In genomic region chr1:197526736-197527371, GRCh38 we compare ENCODE assay signal across 8 cellular contexts.
A peak's percentile ranks its signal among the peaks of the same experiment; 100 is the strongest.
DNase-seq lines count a peak whose midpoint lies in the region; FAIRE-seq and TF ChIP-seq lines count a peak whose summit lies in the region.
"Had no signal": no experiment of that assay in that cellular context is flagged by ENCODE, and none has a peak within 500 bp of the region (broad histone marks: within the 10 kb centered on the region; RNA-seq: fewer than 3 reads in every experiment).

No MANE protein-coding gene starts in this region.

- no peak for TF ChIP-seq POLR2A in transverse colon (IDR thresholded peaks at IDR 0.05)

- peaks cover 9% of the 10 kb centered on the region; the same call in 1 of the 2 replicates for H3K4me1 ChIP-seq in Karpas-422 (ENCODE audit: low read length)
- no peaks in the 10 kb centered on the region for H3K4me1 ChIP-seq in transverse colon

- H3K27me3 Mint-ChIP-seq in activated CD4-positive, alpha-beta T cell treated with anti-CD3 and anti-CD28 coated beads, Interleukin-2, amount 10 ng/mL, durations not matched to agents 24 days and 14 days = no peaks in the 10 kb centered on the region
- H3K27me3 Mint-ChIP-seq in T-helper 2 cell treated with Interferon-gamma antibody and Interleukin-4, amounts not matched to agents 5 μg/mL and 100 μg/mL, for 36 hours (ENCODE audit: low read depth) = no peaks in the 10 kb centered on the region

- no peak overlapping the region for H3K4me2 ChIP-seq in Karpas-422 (ENCODE audit: low read depth, low read length, poor library complexity, severe bottlenecking)

- H3K9me3 ChIP-seq in Karpas-422 (ENCODE audit: low read length) = no peaks in the 10 kb centered on the region
- no peaks in the 10 kb centered on the region for H3K9me3 ChIP-seq in SK-N-MC (ENCODE audit: low read depth, low read length)
- H3K9me3 ChIP-seq in transverse colon = no peaks in the 10 kb centered on the region

- H3K27ac ChIP-seq in Karpas-422 (ENCODE audit: low read length) (no peak overlapping the region), SK-N-MC (peak overlapping the region; percentile 40; the same call in 1 of the 2 replicates), transverse colon (no peak overlapping the region)

- no peaks in the 10 kb centered on the region for H3K4me1 Mint-ChIP-seq in activated CD4-positive, alpha-beta T cell treated with anti-CD3 and anti-CD28 coated beads, Interleukin-2, amount 10 ng/mL, durations not matched to agents 24 days and 14 days
- no peaks in the 10 kb centered on the region for H3K4me1 Mint-ChIP-seq in T-helper 2 cell treated with Interferon-gamma antibody and Interleukin-4, amounts not matched to agents 5 μg/mL and 100 μg/mL, for 36 hours (ENCODE audit: low read depth)

- DNase-seq in GM06990 (ENCODE audit: extremely low read depth, insufficient read length) (no peak), Karpas-422 (peak; percentile 76), SK-N-MC (ENCODE audit: low read depth, low spot score) (no peak), frontal cortex (ENCODE audit: low spot score in 2 of 2) (no peak), transverse colon (no peak)
- no peak for DNase-seq in activated CD4-positive, alpha-beta T cell treated with anti-CD3 and anti-CD28 coated beads, Interleukin-2, amount 10 ng/mL, durations not matched to agents 24 days and 14 days
- no peak for DNase-seq in T-helper 2 cell treated with Interferon-gamma antibody and Interleukin-4, amounts not matched to agents 5 μg/mL and 100 μg/mL, for 36 hours (ENCODE audit: low spot score)

- H4K20me1 ChIP-seq in Karpas-422 (ENCODE audit: insufficient read depth, low read depth, low read length) = no peaks in the 10 kb centered on the region

- H3K4me3 Mint-ChIP-seq in activated CD4-positive, alpha-beta T cell treated with anti-CD3 and anti-CD28 coated beads, Interleukin-2, amount 10 ng/mL, durations not matched to agents 24 days and 14 days = no peak overlapping the region
- H3K4me3 Mint-ChIP-seq in T-helper 2 cell treated with Interferon-gamma antibody and Interleukin-4, amounts not matched to agents 5 μg/mL and 100 μg/mL, for 36 hours = no peak overlapping the region
- H3K4me3 Mint-ChIP-seq: T-helper 1 cell treated with Interleukin-12 subunit alpha and Interleukin-12 subunit beta and Interleukin-4 antibody, amounts not matched to agents 30 μg/mL and 1 μg/mL, for 36 hours had no signal

- H3K9me2 ChIP-seq in Karpas-422 (replicated peaks; ENCODE audit: insufficient read depth, low read length) = no peaks in the 10 kb centered on the region

- H3K4me3 ChIP-seq in GM06990 (replicated peaks; ENCODE audit: low read depth, low read length) (no peak overlapping the region), Karpas-422 (ENCODE audit: low read length) (no peak overlapping the region), SK-N-MC (no peak overlapping the region), transverse colon (no peak overlapping the region)

- H3K27me3 ChIP-seq in GM06990 (replicated peaks; ENCODE audit: control insufficient read depth, insufficient read depth, low read length) (no peaks in the 10 kb centered on the region), Karpas-422 (ENCODE audit: low read length) (no peaks in the 10 kb centered on the region), transverse colon (no peaks in the 10 kb centered on the region)

- H3K36me3 ChIP-seq in GM06990 (ENCODE audit: control insufficient read depth, insufficient read depth, low read length) (no peaks in the 10 kb centered on the region), Karpas-422 (ENCODE audit: insufficient read depth, low read length) (no peaks in the 10 kb centered on the region), SK-N-MC (ENCODE audit: insufficient read depth, low read length) (no peaks in the 10 kb centered on the region), transverse colon (no peaks in the 10 kb centered on the region)

- intact Hi-C loops in transverse colon (cut with DNase I; ENCODE audit: low total_unique reads) = no loop called here
- intact Hi-C loops in activated CD4-positive, alpha-beta T cell treated with anti-CD3 and anti-CD28 coated beads, Interleukin-2, amount 10 ng/mL, durations not matched to agents 24 days and 14 days (cut with micrococcal nuclease) = no loop called here

- in situ Hi-C loops in transverse colon (cut with MboI; ENCODE audit: low pct_ligation_motif_present in 1 of 4, low pct_unique_long_range_greater_than_20kb in 1 of 4, low sequenced_read_pairs in 3 of 4) = loop anchor here in 1 of 4 donors (10.0 kb wide), 1 partner anchor 398 kb away; no protein-coding TSS in a partner anchor

- no peaks in the 10 kb centered on the region for H3K79me2 ChIP-seq in Karpas-422 (ENCODE audit: low read length)

- H3K27ac Mint-ChIP-seq in activated CD4-positive, alpha-beta T cell treated with anti-CD3 and anti-CD28 coated beads, Interleukin-2, amount 10 ng/mL, durations not matched to agents 24 days and 14 days = no peak overlapping the region
- no peak overlapping the region for H3K27ac Mint-ChIP-seq in T-helper 2 cell treated with Interferon-gamma antibody and Interleukin-4, amounts not matched to agents 5 μg/mL and 100 μg/mL, for 36 hours
- H3K27ac Mint-ChIP-seq: T-helper 1 cell treated with Interleukin-12 subunit alpha and Interleukin-12 subunit beta and Interleukin-4 antibody, amounts not matched to agents 30 μg/mL and 1 μg/mL, for 36 hours had no signal

- no peak for TF ChIP-seq EP300 in transverse colon (IDR thresholded peaks at IDR 0.05; ENCODE audit: low read depth)

- FAIRE-seq in frontal cortex (lab: Jason Lieb, UNC) = peak; percentile 98

- WGBS in transverse colon (ENCODE audit: low coverage in 1 of 2), 2 donors = 63 to 65% methylated on average over 4 of the region's 4 CpGs

- no peak overlapping the region for H2AFZ ChIP-seq in Karpas-422 (ENCODE audit: low read length)

- H3K36me3 Mint-ChIP-seq in activated CD4-positive, alpha-beta T cell treated with anti-CD3 and anti-CD28 coated beads, Interleukin-2, amount 10 ng/mL, durations not matched to agents 24 days and 14 days (ENCODE audit: low read depth) = no peaks in the 10 kb centered on the region
- peaks cover 2% of the 10 kb centered on the region for H3K36me3 Mint-ChIP-seq in T-helper 2 cell treated with Interferon-gamma antibody and Interleukin-4, amounts not matched to agents 5 μg/mL and 100 μg/mL, for 36 hours (ENCODE audit: low read depth)

- no peaks in the 10 kb centered on the region for H3K9me3 Mint-ChIP-seq in activated CD4-positive, alpha-beta T cell treated with anti-CD3 and anti-CD28 coated beads, Interleukin-2, amount 10 ng/mL, durations not matched to agents 24 days and 14 days
- no peaks in the 10 kb centered on the region for H3K9me3 Mint-ChIP-seq in T-helper 2 cell treated with Interferon-gamma antibody and Interleukin-4, amounts not matched to agents 5 μg/mL and 100 μg/mL, for 36 hours
- H3K9me3 Mint-ChIP-seq: T-helper 1 cell treated with Interleukin-12 subunit alpha and Interleukin-12 subunit beta and Interleukin-4 antibody, amounts not matched to agents 30 μg/mL and 1 μg/mL, for 36 hours had no signal

- TF ChIP-seq CTCF in GM06990 (IDR thresholded peaks at IDR 0.05; ENCODE audit: insufficient read depth, low read length, poor library complexity, severe bottlenecking) (peak; percentile 44), transverse colon (IDR thresholded peaks at IDR 0.05) (peak; percentile 46 to 83 (median 73))

- H3K9ac ChIP-seq in Karpas-422 (ENCODE audit: low read length) (no peak overlapping the region), SK-N-MC (ENCODE audit: insufficient read length) (no peak overlapping the region)
